10 cellular contexts compared by ENCODE assay signal in the genomic region with DNA sequence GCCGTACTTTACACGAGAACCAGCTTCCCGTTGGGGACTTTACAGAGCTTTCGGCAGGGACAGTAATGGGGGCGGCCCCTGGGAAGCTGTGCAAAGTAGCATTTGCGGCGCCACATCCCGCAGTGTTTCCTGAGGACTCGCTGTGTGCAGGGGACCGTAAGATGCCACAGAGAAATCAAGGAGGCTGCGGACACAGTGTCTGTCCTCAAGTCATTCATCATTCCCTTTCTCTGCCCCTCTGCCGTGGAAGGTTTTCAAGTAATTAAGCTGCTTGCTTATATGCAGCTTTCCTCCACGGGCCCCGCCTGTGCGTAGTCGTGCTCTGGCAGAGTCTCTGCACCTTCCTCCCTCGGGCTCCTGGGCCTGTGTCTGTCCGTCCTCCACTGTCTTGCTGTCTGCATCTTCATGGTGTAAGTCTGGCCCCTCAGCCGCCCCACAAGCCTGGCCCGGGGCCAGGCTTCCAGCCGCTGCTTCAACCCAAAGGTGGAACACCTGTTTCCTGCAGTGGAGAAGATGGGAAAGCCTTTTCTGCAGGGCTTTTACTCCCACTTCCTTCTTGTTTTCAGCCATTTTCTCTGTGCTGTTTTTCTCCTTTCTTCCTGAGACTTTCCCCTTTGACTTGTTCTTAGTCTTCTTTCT.
DNase-seq lines count a peak whose midpoint lies in the region; ATAC-seq and TF ChIP-seq lines count a peak whose summit lies in the region.
"Had no signal": no experiment of that assay in that cellular context is flagged by ENCODE, and none has a peak within 500 bp of the region (broad histone marks: within the 10 kb centered on the region; RNA-seq: fewer than 3 reads in every experiment).

No MANE protein-coding gene starts in this region.

- no peak overlapping the region for H2AFZ ChIP-seq in smooth muscle cell (ENCODE audit: low read depth)

- H3K9me3 Mint-ChIP-seq in IgD-negative memory B cell, result no peaks in the 10 kb centered on the region
- no peaks in the 10 kb centered on the region for H3K9me3 Mint-ChIP-seq in natural killer cell treated with Interleukin-12 subunit alpha and Interleukin-12 subunit beta and Interleukin-15 and Interleukin-18, amount 100 ng/mL, for 72 hours

- no peaks in the 10 kb centered on the region for H3K27me3 Mint-ChIP-seq in IgD-negative memory B cell
- no peaks in the 10 kb centered on the region for H3K27me3 Mint-ChIP-seq in natural killer cell treated with Interleukin-12 subunit alpha and Interleukin-12 subunit beta and Interleukin-15 and Interleukin-18, amount 100 ng/mL, for 72 hours

- H3K4me3 Mint-ChIP-seq in IgD-negative memory B cell, result peak overlapping the region; percentile 10 to 92 (median 58)
- H3K4me3 Mint-ChIP-seq in natural killer cell treated with Interleukin-12 subunit alpha and Interleukin-12 subunit beta and Interleukin-15 and Interleukin-18, amount 100 ng/mL, for 72 hours, result peak overlapping the region; percentile 43

- DNase-seq in COLO668 (lab: John Stamatoyannopoulos, UW; ENCODE audit: unreplicated experiment) (peak; percentile 47), WERI-Rb-1 (no peak), smooth muscle cell (lab: John Stamatoyannopoulos, UW; ENCODE audit: unreplicated experiment) (no peak), medulla oblongata (ENCODE audit: extremely low spot score) (no peak), germinal center (ENCODE audit: low spot score) (no peak), NOMO-1 treated with DMSO at 0.1 percent for 48 hours (lab: John Stamatoyannopoulos, UW; ENCODE audit: unreplicated experiment) (no peak)
- no peak for DNase-seq in natural killer cell treated with Interleukin-12 subunit alpha and Interleukin-12 subunit beta and Interleukin-15 and Interleukin-18, amount 100 ng/mL, for 72 hours (ENCODE audit: low spot score)
- DNase-seq: stimulated activated CD4-positive, alpha-beta T cell treated with anti-CD3 and anti-CD28 coated beads, Interleukin-4, amount 100 ng/mL, for 4 hours had no signal

- H3K9me3 ChIP-seq in WERI-Rb-1 (ENCODE audit: severe bottlenecking) (no peaks in the 10 kb centered on the region), smooth muscle cell (replicated peaks; ENCODE audit: low read depth) (no peaks in the 10 kb centered on the region)

- no peak overlapping the region for H3K4me2 ChIP-seq in smooth muscle cell

- peaks cover 8 to 27% (median 17%) of the 10 kb centered on the region in 3 donors for H3K4me1 Mint-ChIP-seq in IgD-negative memory B cell
- peaks cover 15 to 18% of the 10 kb centered on the region in 2 donors for H3K4me1 Mint-ChIP-seq in natural killer cell treated with Interleukin-12 subunit alpha and Interleukin-12 subunit beta and Interleukin-15 and Interleukin-18, amount 100 ng/mL, for 72 hours (ENCODE audit: low read depth in 2 of 2)

- H4K20me1 ChIP-seq in smooth muscle cell (ENCODE audit: low read depth), result no peaks in the 10 kb centered on the region

- H3F3A ChIP-seq in smooth muscle cell (ENCODE audit: low read depth), result peaks cover 11% of the 10 kb centered on the region

- TF ChIP-seq CTCF in WERI-Rb-1 (IDR thresholded peaks at IDR 0.05; ENCODE audit: low read depth, low read length), result no peak
- TF ChIP-seq CTCF in smooth muscle cell (IDR thresholded peaks at IDR 0.05; ENCODE audit: borderline replicate concordance, insufficient read depth, poor library complexity, severe bottlenecking), result no peak

- H3K4me3 ChIP-seq in WERI-Rb-1 (ENCODE audit: low read depth, low read length) (no peak overlapping the region), smooth muscle cell (no peak overlapping the region)

- H3K27ac ChIP-seq in WERI-Rb-1 (peak overlapping the region; percentile 31), smooth muscle cell (ENCODE audit: low read depth) (no peak overlapping the region)
- H3K27ac ChIP-seq: epithelial cell of prostate had no signal

- H3K27me3 ChIP-seq in WERI-Rb-1 (ENCODE audit: insufficient read depth, low read depth, severe bottlenecking) (no peaks in the 10 kb centered on the region), smooth muscle cell (ENCODE audit: low read depth) (no peaks in the 10 kb centered on the region)

- H3K27ac Mint-ChIP-seq in IgD-negative memory B cell, result peak overlapping the region in 1 of 3 donors; percentile 18
- peak overlapping the region; percentile 22 to 66 for H3K27ac Mint-ChIP-seq in natural killer cell treated with Interleukin-12 subunit alpha and Interleukin-12 subunit beta and Interleukin-15 and Interleukin-18, amount 100 ng/mL, for 72 hours

- H3K79me2 ChIP-seq in smooth muscle cell (ENCODE audit: low read depth), result no peaks in the 10 kb centered on the region

- 94% methylated on average over 21 of the region's 21 CpGs for WGBS in smooth muscle cell (ENCODE audit: low lambda C conversion rate)

- peaks cover 21% of the 10 kb centered on the region for H3K36me3 ChIP-seq in WERI-Rb-1
- H3K36me3 ChIP-seq in smooth muscle cell (ENCODE audit: low read depth), result no peaks in the 10 kb centered on the region

- no peak overlapping the region for H3K9ac ChIP-seq in smooth muscle cell (ENCODE audit: low read depth)

- ATAC-seq in natural killer cell treated with Interleukin-12 subunit alpha and Interleukin-12 subunit beta and Interleukin-15 and Interleukin-18, amount 100 ng/mL, for 72 hours, result peak; percentile 52 to 69

- H3K4me1 ChIP-seq in smooth muscle cell (ENCODE audit: low read depth), result peaks cover 8% of the 10 kb centered on the region

- peaks cover 21% of the 10 kb centered on the region for H3K36me3 Mint-ChIP-seq in IgD-negative memory B cell
- H3K36me3 Mint-ChIP-seq in natural killer cell treated with Interleukin-12 subunit alpha and Interleukin-12 subunit beta and Interleukin-15 and Interleukin-18, amount 100 ng/mL, for 72 hours, result peaks cover 10% of the 10 kb centered on the region
